Comparison of ENCODE assay signal across 10 cellular contexts in the genomic region with DNA sequence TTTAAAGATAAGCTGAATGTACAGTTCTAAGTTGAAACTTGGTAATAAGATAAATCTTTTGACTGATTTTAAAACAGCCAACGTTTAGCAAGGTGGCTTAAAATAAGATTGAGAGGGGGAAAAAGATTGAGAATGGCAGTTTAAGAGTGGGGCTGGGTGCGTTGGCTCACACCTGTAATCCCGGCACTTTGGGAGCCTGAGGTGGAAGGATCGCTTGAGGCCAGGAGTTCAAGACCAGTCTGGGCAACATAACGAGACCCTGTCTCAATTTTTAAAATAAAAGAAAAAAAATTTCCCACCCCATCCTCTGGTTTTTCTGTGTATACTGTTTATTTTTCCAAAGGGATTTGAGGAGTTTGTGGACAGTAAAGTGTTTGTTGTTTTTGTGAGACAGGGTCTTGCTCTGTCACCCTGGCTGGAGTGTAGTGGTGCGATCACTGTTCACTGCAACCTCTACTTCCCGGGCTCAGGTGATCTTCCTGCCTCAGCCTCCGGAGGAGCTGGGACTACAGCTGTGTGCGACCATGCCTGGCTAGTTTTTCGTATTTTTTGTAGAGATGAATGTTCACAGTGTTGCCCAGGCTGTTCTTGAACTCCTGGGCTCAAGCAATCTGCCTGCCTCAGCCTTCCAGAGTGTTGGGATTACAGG. TPM values are rescaled to one million over a fixed set of nuclear protein-coding genes. Genes with fewer than 3 reads are reported as not detected.
DNase-seq lines count a peak whose midpoint lies in the region; ATAC-seq, FAIRE-seq and TF ChIP-seq lines count a peak whose summit lies in the region.
"Had no signal": no experiment of that assay in that cellular context is flagged by ENCODE, and none has a peak within 500 bp of the region (broad histone marks: within the 10 kb centered on the region; RNA-seq: fewer than 3 reads in every experiment).

No MANE protein-coding gene starts in this region.

- H4K20me1 ChIP-seq in MM.1S (ENCODE audit: insufficient read depth, low read length) (peaks cover 3% of the 10 kb centered on the region; the same call in 1 of the 2 replicates), neural progenitor cell (ENCODE audit: low read depth) (peaks cover 54% of the 10 kb centered on the region)

- no peaks in the 10 kb centered on the region for H3K9me3 ChIP-seq in CD4-positive, CD25-positive, alpha-beta regulatory T cell (ENCODE audit: control insufficient read depth in 2 of 2, low read length in 2 of 2)
- H3K9me3 ChIP-seq in MM.1S (replicated peaks; ENCODE audit: insufficient read depth, low read length) (no peaks in the 10 kb centered on the region), duodenal mucosa (ENCODE audit: control insufficient read depth in 1 of 2, low read length in 2 of 2) (no peaks in the 10 kb centered on the region), neural progenitor cell (ENCODE audit: low read depth) (no peaks in the 10 kb centered on the region)
- H3K9me3 ChIP-seq: upper lobe of left lung had no signal

- no peaks in the 10 kb centered on the region for H3K36me3 ChIP-seq in CD4-positive, CD25-positive, alpha-beta regulatory T cell (ENCODE audit: control insufficient read depth, insufficient read depth, low read length)
- H3K36me3 ChIP-seq in MM.1S (replicated peaks; ENCODE audit: insufficient read depth, low read length): no peaks in the 10 kb centered on the region
- no peaks in the 10 kb centered on the region for H3K36me3 ChIP-seq in duodenal mucosa (ENCODE audit: control insufficient read depth in 1 of 2, insufficient read depth in 2 of 2, low read length in 2 of 2)
- no peaks in the 10 kb centered on the region for H3K36me3 ChIP-seq in neural progenitor cell
- H3K36me3 ChIP-seq: upper lobe of left lung had no signal

- DNase-seq in CD4-positive, CD25-positive, alpha-beta regulatory T cell: no peak
- DNase-seq in MM.1S (no peak), neural progenitor cell (ENCODE audit: low spot score) (no peak), frontal cortex (ENCODE audit: low spot score in 2 of 2) (no peak), NCI-H524 (lab: John Stamatoyannopoulos, UW) (no peak)
- no peak for DNase-seq in central memory CD4-positive, alpha-beta T cell
- no peak for DNase-seq in stimulated activated naive CD8-positive, alpha-beta T cell treated with anti-CD3 and anti-CD28 coated beads, Interleukin-15, Interleukin-2, amounts not matched to agents 100 U/mL and 50 U/mL, for 24 hours
- DNase-seq: upper lobe of left lung had no signal

- H3K79me2 ChIP-seq in MM.1S (ENCODE audit: low read length): peaks cover 74% of the 10 kb centered on the region
- peaks cover 74% of the 10 kb centered on the region for H3K79me2 ChIP-seq in neural progenitor cell (ENCODE audit: low read depth)

- H3K27ac Mint-ChIP-seq in CD4-positive, CD25-positive, alpha-beta regulatory T cell: peak overlapping the region; percentile 6 to 92 (median 9)
- H3K27ac Mint-ChIP-seq in neural progenitor cell: no peak overlapping the region

- H3K36me3 Mint-ChIP-seq in CD4-positive, CD25-positive, alpha-beta regulatory T cell: no peaks in the 10 kb centered on the region
- H3K36me3 Mint-ChIP-seq in neural progenitor cell: peaks cover 13% of the 10 kb centered on the region

- no peak for ATAC-seq in CD4-positive, CD25-positive, alpha-beta regulatory T cell (ENCODE audit: low read depth in 2 of 2)
- ATAC-seq in stimulated activated naive CD8-positive, alpha-beta T cell treated with anti-CD3 and anti-CD28 coated beads, Interleukin-15, Interleukin-2, amounts not matched to agents 100 U/mL and 50 U/mL, for 24 hours: no peak

- H3K27ac ChIP-seq in CD4-positive, CD25-positive, alpha-beta regulatory T cell (ENCODE audit: insufficient read depth, low read length, poor library complexity, severe bottlenecking): peak overlapping the region; percentile 80
- peak overlapping the region; percentile 77; the same call in 1 of the 2 replicates for H3K27ac ChIP-seq in MM.1S (ENCODE audit: low read length)
- H3K27ac ChIP-seq in duodenal mucosa (ENCODE audit: low read depth, low read length): no peak overlapping the region
- no peak overlapping the region for H3K27ac ChIP-seq in neural progenitor cell

- H2AFZ ChIP-seq in MM.1S (ENCODE audit: low read length) (no peak overlapping the region), neural progenitor cell (replicated peaks) (no peak overlapping the region)

- H3K27me3 ChIP-seq in CD4-positive, CD25-positive, alpha-beta regulatory T cell (ENCODE audit: control insufficient read depth, insufficient read depth, low read length): no peaks in the 10 kb centered on the region
- no peaks in the 10 kb centered on the region for H3K27me3 ChIP-seq in MM.1S (replicated peaks; ENCODE audit: insufficient read depth, low read length)
- no peaks in the 10 kb centered on the region for H3K27me3 ChIP-seq in duodenal mucosa (ENCODE audit: control insufficient read depth in 1 of 2, insufficient read depth in 2 of 2, low read length in 2 of 2)
- no peaks in the 10 kb centered on the region for H3K27me3 ChIP-seq in neural progenitor cell
- H3K27me3 ChIP-seq: upper lobe of left lung had no signal

- H3F3A ChIP-seq in MM.1S (ENCODE audit: insufficient read depth, low read length) (peaks cover 22% of the 10 kb centered on the region), neural progenitor cell (ENCODE audit: low read depth) (peaks cover 22% of the 10 kb centered on the region)

- no peaks in the 10 kb centered on the region for H3K9me2 ChIP-seq in MM.1S (replicated peaks; ENCODE audit: insufficient read depth, low read length)

- FAIRE-seq in frontal cortex (lab: Jason Lieb, UNC): no peak
- FAIRE-seq: GM18507 had no signal

- H3K4me1 ChIP-seq in CD4-positive, CD25-positive, alpha-beta regulatory T cell (ENCODE audit: control insufficient read depth, insufficient read depth, low read length, poor library complexity, severe bottlenecking): peaks cover 29% of the 10 kb centered on the region
- H3K4me1 ChIP-seq in MM.1S (ENCODE audit: low read length) (peaks cover 8% of the 10 kb centered on the region), duodenal mucosa (ENCODE audit: control insufficient read depth in 1 of 2, insufficient read depth in 2 of 2, low read length in 2 of 2) (peaks cover 11 to 26% of the 10 kb centered on the region in 2 donors), neural progenitor cell (peaks cover 12% of the 10 kb centered on the region)

- peak overlapping the region; percentile 93 for H3K4me3 ChIP-seq in CD4-positive, CD25-positive, alpha-beta regulatory T cell (ENCODE audit: low read depth, low read length)
- H3K4me3 ChIP-seq in MM.1S (ENCODE audit: low read length) (peak overlapping the region; percentile 71), duodenal mucosa (ENCODE audit: low read depth in 1 of 2, low read length in 2 of 2) (peak overlapping the region; percentile 89 to 94), neural progenitor cell (no peak overlapping the region)

- peaks cover 25 to 60% (median 43%) of the 10 kb centered on the region in 4 donors for H3K4me1 Mint-ChIP-seq in CD4-positive, CD25-positive, alpha-beta regulatory T cell
- peaks cover 34% of the 10 kb centered on the region for H3K4me1 Mint-ChIP-seq in neural progenitor cell

- peak overlapping the region; percentile 78 for H3K4me2 ChIP-seq in MM.1S (ENCODE audit: low read depth, low read length)
- H3K4me2 ChIP-seq in neural progenitor cell: peak overlapping the region; percentile 76

- peaks cover 0 to 2% (median 0%) of the 10 kb centered on the region in 7 donors for H3K9me3 Mint-ChIP-seq in CD4-positive, CD25-positive, alpha-beta regulatory T cell
- H3K9me3 Mint-ChIP-seq in neural progenitor cell: peaks cover 5% of the 10 kb centered on the region

- no peaks in the 10 kb centered on the region for H3K27me3 Mint-ChIP-seq in CD4-positive, CD25-positive, alpha-beta regulatory T cell
- H3K27me3 Mint-ChIP-seq in neural progenitor cell (ENCODE audit: insufficient read depth, low read depth): peaks cover 2% of the 10 kb centered on the region

- H3K9ac ChIP-seq in MM.1S (ENCODE audit: low read length) (peak overlapping the region; percentile 81; the same call in 1 of the 2 replicates), duodenal mucosa (ENCODE audit: low read depth in 1 of 2, low read length in 2 of 2) (no peak overlapping the region), neural progenitor cell (no peak overlapping the region)

- no peak for TF ChIP-seq CTCF in MM.1S (IDR thresholded peaks at IDR 0.05; ENCODE audit: low read length)
- TF ChIP-seq CTCF in neural progenitor cell (IDR thresholded peaks at IDR 0.05): no peak

- peak overlapping the region; percentile 1 to 93 (median 46) for H3K4me3 Mint-ChIP-seq in CD4-positive, CD25-positive, alpha-beta regulatory T cell
- H3K4me3 Mint-ChIP-seq in neural progenitor cell: peak overlapping the region; percentile 15

RNA-seq across cellular contexts. Expression of gene MAPK6, which starts 3.0 kb away (rescaled TPM):
- total RNA-seq in CD4-positive, CD25-positive, alpha-beta regulatory T cell: 49.4 TPM
- polyA plus RNA-seq in CD4-positive, CD25-positive, alpha-beta regulatory T cell: 10 to 100 TPM in 2 of 4 donors, 1 to 10 TPM in 2; 8.2 to 15.9 (median 10.4) TPM
- total RNA-seq in neural progenitor cell (ENCODE audit: low replicate concordance): 90.8 and 128 TPM in 2 replicates
- 106 TPM for total RNA-seq in frontal cortex

RNA-seq across cellular contexts. Expression of gene LEO1, which starts 50.4 kb away (rescaled TPM):
- 12.5 TPM for total RNA-seq in CD4-positive, CD25-positive, alpha-beta regulatory T cell
- polyA plus RNA-seq in CD4-positive, CD25-positive, alpha-beta regulatory T cell: 10 to 100 TPM; 16.5 to 23.9 (median 21.3) TPM
- 26.6 and 43.9 TPM in 2 replicates for total RNA-seq in neural progenitor cell (ENCODE audit: low replicate concordance)
- total RNA-seq in frontal cortex: 47.7 TPM

Comparison
In these comparisons a context has a peak if more than half of its experiments do, and no peak if none do; other contexts are left out.
1. H3K27ac ChIP-seq: peak in CD4-positive, CD25-positive, alpha-beta regulatory T cell (single experiment) and MM.1S (single experiment); none in duodenal mucosa (single experiment) and neural progenitor cell (single experiment).